1 cellular context compared by ENCODE assay signal in the genomic region with DNA sequence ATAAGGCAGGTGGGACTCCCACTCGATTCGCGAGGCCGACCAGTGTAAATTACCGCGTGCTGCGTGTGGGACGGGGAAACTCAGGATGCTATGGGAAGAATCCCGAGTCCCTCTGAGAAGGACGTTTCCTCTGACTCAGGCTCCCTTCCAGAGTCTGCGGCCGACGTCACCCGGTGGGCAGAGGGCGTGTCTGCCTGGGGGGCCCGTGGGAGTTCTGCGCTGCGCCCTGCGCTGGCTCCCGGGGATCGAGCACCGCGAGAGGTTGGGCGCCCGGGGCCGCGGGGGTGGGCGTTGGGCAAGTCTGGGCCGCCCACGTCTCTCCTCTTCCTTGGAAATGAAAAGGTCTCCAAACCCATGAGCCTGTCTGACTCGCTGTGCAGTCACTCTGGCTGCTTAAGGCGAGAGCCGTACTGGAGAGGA.
TF ChIP-seq lines count a peak whose summit lies in the region.

No MANE protein-coding gene starts in this region.

TF ChIP-seq in HEK293, 187 proteins besides CTCF, POLR2A, EP300 and RAD21 (continued from another document and continues in another):
- TF ChIP-seq, protein P1, sequence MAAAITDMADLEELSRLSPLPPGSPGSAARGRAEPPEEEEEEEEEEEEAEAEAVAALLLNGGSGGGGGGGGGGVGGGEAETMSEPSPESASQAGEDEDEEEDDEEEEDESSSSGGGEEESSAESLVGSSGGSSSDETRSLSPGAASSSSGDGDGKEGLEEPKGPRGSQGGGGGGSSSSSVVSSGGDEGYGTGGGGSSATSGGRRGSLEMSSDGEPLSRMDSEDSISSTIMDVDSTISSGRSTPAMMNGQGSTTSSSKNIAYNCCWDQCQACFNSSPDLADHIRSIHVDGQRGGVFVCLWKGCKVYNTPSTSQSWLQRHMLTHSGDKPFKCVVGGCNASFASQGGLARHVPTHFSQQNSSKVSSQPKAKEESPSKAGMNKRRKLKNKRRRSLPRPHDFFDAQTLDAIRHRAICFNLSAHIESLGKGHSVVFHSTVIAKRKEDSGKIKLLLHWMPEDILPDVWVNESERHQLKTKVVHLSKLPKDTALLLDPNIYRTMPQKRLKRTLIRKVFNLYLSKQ (tag by site-specific recombination; IDR thresholded peaks at IDR 0.05; ENCODE audit: borderline replicate concordance) = no peak
- TF ChIP-seq ZNF707 (tag by site-specific recombination; IDR thresholded peaks at IDR 0.05) (no peak), SP7 (tag by site-specific recombination; IDR thresholded peaks at IDR 0.05) (no peak), ZNF366 (tag by site-specific recombination; conservative IDR thresholded peaks at IDR 0.05) (no peak), GLI4 (tag by site-specific recombination; IDR thresholded peaks at IDR 0.05) (no peak), ZSCAN30 (tag by site-specific recombination; IDR thresholded peaks at IDR 0.05) (no peak), ZNF747 (tag by site-specific recombination; IDR thresholded peaks at IDR 0.05) (no peak), SALL2 (tag by site-specific recombination; IDR thresholded peaks at IDR 0.05; ENCODE audit: borderline replicate concordance) (no peak), ZNF311 (tag by site-specific recombination; IDR thresholded peaks at IDR 0.05; ENCODE audit: borderline replicate concordance) (no peak), ZNF169 (tag by site-specific recombination; IDR thresholded peaks at IDR 0.05) (no peak), ZNF654 (tag by site-specific recombination; IDR thresholded peaks at IDR 0.05; ENCODE audit: low read depth) (no peak), YY1 (tag by site-specific recombination; IDR thresholded peaks at IDR 0.05) (no peak), ZNF211 (tag by site-specific recombination; IDR thresholded peaks at IDR 0.05; ENCODE audit: low read depth) (no peak), ZNF157 (tag by site-specific recombination; IDR thresholded peaks at IDR 0.05) (no peak), ZNF501 (tag by site-specific recombination; IDR thresholded peaks at IDR 0.05) (no peak), SP3 (tag by site-specific recombination; IDR thresholded peaks at IDR 0.05) (0 out of 2 replicates have a peak, but pooled peaks have one; percentile 26), SCRT1 (tag by site-specific recombination; IDR thresholded peaks at IDR 0.05; ENCODE audit: borderline replicate concordance) (no peak), ZNF423 (tag by site-specific recombination; IDR thresholded peaks at IDR 0.05) (peak; percentile 64; the same call in 1 of the 2 replicates), REPIN1 (tag by site-specific recombination; IDR thresholded peaks at IDR 0.05; ENCODE audit: low read depth) (no peak), ZNF202 (tag by site-specific recombination; IDR thresholded peaks at IDR 0.05; ENCODE audit: borderline replicate concordance) (no peak), ZNF174 (tag by site-specific recombination; IDR thresholded peaks at IDR 0.05) (no peak)
- TF ChIP-seq, protein P2, sequence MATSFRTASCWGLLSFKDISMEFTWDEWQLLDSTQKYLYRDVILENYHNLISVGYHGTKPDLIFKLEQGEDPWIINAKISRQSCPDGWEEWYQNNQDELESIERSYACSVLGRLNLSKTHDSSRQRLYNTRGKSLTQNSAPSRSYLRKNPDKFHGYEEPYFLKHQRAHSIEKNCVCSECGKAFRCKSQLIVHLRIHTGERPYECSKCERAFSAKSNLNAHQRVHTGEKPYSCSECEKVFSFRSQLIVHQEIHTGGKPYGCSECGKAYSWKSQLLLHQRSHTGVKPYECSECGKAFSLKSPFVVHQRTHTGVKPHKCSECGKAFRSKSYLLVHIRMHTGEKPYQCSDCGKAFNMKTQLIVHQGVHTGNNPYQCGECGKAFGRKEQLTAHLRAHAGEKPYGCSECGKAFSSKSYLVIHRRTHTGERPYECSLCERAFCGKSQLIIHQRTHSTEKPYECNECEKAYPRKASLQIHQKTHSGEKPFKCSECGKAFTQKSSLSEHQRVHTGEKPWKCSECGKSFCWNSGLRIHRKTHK (tag by site-specific recombination; IDR thresholded peaks at IDR 0.05) = no peak
- TF ChIP-seq, protein P3, sequence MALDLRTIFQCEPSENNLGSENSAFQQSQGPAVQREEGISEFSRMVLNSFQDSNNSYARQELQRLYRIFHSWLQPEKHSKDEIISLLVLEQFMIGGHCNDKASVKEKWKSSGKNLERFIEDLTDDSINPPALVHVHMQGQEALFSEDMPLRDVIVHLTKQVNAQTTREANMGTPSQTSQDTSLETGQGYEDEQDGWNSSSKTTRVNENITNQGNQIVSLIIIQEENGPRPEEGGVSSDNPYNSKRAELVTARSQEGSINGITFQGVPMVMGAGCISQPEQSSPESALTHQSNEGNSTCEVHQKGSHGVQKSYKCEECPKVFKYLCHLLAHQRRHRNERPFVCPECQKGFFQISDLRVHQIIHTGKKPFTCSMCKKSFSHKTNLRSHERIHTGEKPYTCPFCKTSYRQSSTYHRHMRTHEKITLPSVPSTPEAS (tag by site-specific recombination; IDR thresholded peaks at IDR 0.05) = no peak
- TF ChIP-seq, protein P4, sequence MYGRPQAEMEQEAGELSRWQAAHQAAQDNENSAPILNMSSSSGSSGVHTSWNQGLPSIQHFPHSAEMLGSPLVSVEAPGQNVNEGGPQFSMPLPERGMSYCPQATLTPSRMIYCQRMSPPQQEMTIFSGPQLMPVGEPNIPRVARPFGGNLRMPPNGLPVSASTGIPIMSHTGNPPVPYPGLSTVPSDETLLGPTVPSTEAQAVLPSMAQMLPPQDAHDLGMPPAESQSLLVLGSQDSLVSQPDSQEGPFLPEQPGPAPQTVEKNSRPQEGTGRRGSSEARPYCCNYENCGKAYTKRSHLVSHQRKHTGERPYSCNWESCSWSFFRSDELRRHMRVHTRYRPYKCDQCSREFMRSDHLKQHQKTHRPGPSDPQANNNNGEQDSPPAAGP (tag by site-specific recombination; IDR thresholded peaks at IDR 0.05) = no peak
- TF ChIP-seq, protein P5, sequence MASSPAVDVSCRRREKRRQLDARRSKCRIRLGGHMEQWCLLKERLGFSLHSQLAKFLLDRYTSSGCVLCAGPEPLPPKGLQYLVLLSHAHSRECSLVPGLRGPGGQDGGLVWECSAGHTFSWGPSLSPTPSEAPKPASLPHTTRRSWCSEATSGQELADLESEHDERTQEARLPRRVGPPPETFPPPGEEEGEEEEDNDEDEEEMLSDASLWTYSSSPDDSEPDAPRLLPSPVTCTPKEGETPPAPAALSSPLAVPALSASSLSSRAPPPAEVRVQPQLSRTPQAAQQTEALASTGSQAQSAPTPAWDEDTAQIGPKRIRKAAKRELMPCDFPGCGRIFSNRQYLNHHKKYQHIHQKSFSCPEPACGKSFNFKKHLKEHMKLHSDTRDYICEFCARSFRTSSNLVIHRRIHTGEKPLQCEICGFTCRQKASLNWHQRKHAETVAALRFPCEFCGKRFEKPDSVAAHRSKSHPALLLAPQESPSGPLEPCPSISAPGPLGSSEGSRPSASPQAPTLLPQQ (tag by site-specific recombination; IDR thresholded peaks at IDR 0.05) = no peak
- TF ChIP-seq, protein P6, sequence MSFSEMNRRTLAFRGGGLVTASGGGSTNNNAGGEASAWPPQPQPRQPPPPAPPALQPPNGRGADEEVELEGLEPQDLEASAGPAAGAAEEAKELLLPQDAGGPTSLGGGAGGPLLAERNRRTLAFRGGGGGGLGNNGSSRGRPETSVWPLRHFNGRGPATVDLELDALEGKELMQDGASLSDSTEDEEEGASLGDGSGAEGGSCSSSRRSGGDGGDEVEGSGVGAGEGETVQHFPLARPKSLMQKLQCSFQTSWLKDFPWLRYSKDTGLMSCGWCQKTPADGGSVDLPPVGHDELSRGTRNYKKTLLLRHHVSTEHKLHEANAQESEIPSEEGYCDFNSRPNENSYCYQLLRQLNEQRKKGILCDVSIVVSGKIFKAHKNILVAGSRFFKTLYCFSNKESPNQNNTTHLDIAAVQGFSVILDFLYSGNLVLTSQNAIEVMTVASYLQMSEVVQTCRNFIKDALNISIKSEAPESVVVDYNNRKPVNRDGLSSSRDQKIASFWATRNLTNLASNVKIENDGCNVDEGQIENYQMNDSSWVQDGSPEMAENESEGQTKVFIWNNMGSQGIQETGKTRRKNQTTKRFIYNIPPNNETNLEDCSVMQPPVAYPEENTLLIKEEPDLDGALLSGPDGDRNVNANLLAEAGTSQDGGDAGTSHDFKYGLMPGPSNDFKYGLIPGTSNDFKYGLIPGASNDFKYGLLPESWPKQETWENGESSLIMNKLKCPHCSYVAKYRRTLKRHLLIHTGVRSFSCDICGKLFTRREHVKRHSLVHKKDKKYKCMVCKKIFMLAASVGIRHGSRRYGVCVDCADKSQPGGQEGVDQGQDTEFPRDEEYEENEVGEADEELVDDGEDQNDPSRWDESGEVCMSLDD (tag by site-specific recombination; IDR thresholded peaks at IDR 0.05) = no peak
- TF ChIP-seq, protein P7, sequence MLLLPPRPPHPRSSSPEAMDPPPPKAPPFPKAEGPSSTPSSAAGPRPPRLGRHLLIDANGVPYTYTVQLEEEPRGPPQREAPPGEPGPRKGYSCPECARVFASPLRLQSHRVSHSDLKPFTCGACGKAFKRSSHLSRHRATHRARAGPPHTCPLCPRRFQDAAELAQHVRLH (tag by site-specific recombination; IDR thresholded peaks at IDR 0.05) = no peak
- TF ChIP-seq, protein P8, sequence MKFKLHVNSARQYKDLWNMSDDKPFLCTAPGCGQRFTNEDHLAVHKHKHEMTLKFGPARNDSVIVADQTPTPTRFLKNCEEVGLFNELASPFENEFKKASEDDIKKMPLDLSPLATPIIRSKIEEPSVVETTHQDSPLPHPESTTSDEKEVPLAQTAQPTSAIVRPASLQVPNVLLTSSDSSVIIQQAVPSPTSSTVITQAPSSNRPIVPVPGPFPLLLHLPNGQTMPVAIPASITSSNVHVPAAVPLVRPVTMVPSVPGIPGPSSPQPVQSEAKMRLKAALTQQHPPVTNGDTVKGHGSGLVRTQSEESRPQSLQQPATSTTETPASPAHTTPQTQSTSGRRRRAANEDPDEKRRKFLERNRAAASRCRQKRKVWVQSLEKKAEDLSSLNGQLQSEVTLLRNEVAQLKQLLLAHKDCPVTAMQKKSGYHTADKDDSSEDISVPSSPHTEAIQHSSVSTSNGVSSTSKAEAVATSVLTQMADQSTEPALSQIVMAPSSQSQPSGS (tag by site-specific recombination; IDR thresholded peaks at IDR 0.05; ENCODE audit: low read depth) = no peak
- TF ChIP-seq, protein P9, sequence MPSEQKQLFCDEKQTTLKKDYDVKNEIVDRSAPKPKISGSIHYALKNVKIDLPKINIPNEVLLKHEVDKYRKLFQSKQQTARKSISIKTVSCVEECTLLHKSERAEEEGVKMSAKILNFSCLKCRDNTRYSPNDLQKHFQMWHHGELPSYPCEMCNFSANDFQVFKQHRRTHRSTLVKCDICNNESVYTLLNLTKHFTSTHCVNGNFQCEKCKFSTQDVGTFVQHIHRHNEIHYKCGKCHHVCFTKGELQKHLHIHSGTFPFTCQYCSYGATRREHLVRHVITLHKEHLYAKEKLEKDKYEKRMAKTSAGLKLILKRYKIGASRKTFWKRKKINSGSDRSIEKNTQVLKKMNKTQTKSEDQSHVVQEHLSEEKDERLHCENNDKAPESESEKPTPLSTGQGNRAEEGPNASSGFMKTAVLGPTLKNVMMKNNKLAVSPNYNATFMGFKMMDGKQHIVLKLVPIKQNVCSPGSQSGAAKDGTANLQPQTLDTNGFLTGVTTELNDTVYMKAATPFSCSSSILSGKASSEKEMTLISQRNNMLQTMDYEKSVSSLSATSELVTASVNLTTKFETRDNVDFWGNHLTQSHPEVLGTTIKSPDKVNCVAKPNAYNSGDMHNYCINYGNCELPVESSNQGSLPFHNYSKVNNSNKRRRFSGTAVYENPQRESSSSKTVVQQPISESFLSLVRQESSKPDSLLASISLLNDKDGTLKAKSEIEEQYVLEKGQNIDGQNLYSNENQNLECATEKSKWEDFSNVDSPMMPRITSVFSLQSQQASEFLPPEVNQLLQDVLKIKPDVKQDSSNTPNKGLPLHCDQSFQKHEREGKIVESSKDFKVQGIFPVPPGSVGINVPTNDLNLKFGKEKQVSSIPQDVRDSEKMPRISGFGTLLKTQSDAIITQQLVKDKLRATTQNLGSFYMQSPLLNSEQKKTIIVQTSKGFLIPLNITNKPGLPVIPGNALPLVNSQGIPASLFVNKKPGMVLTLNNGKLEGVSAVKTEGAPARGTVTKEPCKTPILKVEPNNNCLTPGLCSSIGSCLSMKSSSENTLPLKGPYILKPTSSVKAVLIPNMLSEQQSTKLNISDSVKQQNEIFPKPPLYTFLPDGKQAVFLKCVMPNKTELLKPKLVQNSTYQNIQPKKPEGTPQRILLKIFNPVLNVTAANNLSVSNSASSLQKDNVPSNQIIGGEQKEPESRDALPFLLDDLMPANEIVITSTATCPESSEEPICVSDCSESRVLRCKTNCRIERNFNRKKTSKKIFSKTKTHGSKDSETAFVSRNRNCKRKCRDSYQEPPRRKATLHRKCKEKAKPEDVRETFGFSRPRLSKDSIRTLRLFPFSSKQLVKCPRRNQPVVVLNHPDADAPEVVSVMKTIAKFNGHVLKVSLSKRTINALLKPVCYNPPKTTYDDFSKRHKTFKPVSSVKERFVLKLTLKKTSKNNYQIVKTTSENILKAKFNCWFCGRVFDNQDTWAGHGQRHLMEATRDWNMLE (tag by site-specific recombination; conservative IDR thresholded peaks at IDR 0.05; ENCODE audit: low read depth) = no peak
- TF ChIP-seq, protein P10, sequence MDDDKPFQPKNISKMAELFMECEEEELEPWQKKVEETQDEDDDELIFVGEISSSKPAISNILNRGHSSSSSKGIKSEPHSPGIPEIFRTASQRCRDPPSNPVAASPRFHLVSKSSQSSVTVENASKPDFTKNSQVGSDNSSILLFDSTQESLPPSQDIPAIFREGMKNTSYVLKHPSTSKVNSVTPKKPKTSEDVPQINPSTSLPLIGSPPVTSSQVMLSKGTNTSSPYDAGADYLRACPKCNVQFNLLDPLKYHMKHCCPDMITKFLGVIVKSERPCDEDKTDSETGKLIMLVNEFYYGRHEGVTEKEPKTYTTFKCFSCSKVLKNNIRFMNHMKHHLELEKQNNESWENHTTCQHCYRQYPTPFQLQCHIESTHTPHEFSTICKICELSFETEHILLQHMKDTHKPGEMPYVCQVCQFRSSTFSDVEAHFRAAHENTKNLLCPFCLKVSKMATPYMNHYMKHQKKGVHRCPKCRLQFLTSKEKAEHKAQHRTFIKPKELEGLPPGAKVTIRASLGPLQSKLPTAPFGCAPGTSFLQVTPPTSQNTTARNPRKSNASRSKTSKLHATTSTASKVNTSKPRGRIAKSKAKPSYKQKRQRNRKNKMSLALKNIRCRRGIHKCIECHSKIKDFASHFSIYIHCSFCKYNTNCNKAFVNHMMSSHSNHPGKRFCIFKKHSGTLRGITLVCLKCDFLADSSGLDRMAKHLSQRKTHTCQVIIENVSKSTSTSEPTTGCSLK (tag by site-specific recombination; IDR thresholded peaks at IDR 0.05) = no peak
